1 cellular context compared by ENCODE assay signal in the genomic region with DNA sequence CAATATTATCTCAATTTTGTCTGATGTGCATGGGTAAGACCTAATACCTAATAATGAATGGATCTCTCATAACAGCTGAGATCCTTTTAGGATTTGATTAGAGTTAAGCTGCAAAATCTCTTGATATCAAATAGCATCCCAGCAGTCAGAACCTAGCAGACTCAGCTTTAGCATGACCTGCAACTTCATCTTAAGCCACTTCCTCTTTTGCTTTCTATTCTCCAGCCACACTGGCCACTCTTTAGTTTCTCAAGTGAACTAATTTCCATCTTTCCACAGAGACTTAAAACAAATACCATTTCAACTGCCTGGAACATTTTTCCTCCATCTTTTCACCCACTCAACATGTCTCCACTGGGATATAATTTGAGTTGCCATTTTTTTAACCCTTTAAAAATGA.
TF ChIP-seq lines count a peak whose summit lies in the region.

No MANE protein-coding gene starts in this region.

TF ChIP-seq in HepG2, 621 proteins besides CTCF, POLR2A, EP300 and RAD21 (continued from another document):
- TF ChIP-seq, protein P1, sequence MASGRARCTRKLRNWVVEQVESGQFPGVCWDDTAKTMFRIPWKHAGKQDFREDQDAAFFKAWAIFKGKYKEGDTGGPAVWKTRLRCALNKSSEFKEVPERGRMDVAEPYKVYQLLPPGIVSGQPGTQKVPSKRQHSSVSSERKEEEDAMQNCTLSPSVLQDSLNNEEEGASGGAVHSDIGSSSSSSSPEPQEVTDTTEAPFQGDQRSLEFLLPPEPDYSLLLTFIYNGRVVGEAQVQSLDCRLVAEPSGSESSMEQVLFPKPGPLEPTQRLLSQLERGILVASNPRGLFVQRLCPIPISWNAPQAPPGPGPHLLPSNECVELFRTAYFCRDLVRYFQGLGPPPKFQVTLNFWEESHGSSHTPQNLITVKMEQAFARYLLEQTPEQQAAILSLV (CRISPR knock-in tag; IDR thresholded peaks at IDR 0.05; ENCODE audit: borderline replicate concordance), result no peak
- TF ChIP-seq BRCA1 (CRISPR knock-in tag; IDR thresholded peaks at IDR 0.05) (no peak), HNRNPL (IDR thresholded peaks at IDR 0.05; ENCODE audit: low read depth, low read length) (no peak), RBAK (CRISPR knock-in tag; IDR thresholded peaks at IDR 0.05) (no peak), ZSCAN31 (CRISPR knock-in tag; IDR thresholded peaks at IDR 0.05; ENCODE audit: low read depth) (no peak), PRMT3 (CRISPR knock-in tag; IDR thresholded peaks at IDR 0.05; ENCODE audit: borderline replicate concordance, low read depth) (no peak), HCFC1 (IDR thresholded peaks at IDR 0.05; ENCODE audit: low read depth, low read length) (no peak), TOPORS (CRISPR knock-in tag; IDR thresholded peaks at IDR 0.05) (no peak)
